Comparison of ENCODE assay signal across 13 cellular contexts in the genomic region with DNA sequence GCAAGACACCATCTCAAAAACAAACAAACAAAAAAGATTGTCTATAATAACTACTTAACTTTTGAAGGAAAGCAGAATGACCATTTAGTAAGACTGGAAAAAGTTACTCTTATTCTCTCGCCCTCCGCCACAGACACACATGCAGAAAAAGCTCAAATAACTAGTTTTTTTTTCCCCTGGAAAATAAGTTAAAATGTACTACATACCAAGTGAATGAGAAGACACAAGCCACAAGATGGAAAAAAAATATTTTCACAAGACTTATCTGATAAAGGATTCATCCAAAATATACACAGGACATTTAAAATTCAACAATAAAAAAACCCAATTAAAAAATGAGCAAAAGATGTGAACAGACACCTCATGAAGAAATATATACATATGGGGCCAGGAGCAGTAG. TPM values are rescaled to one million over a fixed set of nuclear protein-coding genes. Genes with fewer than 3 reads are reported as not detected.
DNase-seq lines count a peak whose midpoint lies in the region; TF ChIP-seq lines count a peak whose summit lies in the region.
"Had no signal": no experiment of that assay in that cellular context is flagged by ENCODE, and none has a peak within 500 bp of the region (broad histone marks: within the 10 kb centered on the region; RNA-seq: fewer than 3 reads in every experiment).

No MANE protein-coding gene starts in this region.

- no peak for TF ChIP-seq CTCF in left ventricle myocardium inferior (IDR thresholded peaks at IDR 0.05; ENCODE audit: borderline replicate concordance)
- no peak for TF ChIP-seq CTCF in right atrium auricular region (IDR thresholded peaks at IDR 0.05)
- no peak for TF ChIP-seq CTCF in ascending aorta (IDR thresholded peaks at IDR 0.05)
- TF ChIP-seq CTCF in foreskin fibroblast (IDR thresholded peaks at IDR 0.05; ENCODE audit: low read depth, low read length) = no peak
- no peak for TF ChIP-seq CTCF in thyroid gland (IDR thresholded peaks at IDR 0.05)

- H3K4me3 ChIP-seq in left ventricle myocardium inferior = no peak overlapping the region
- no peak overlapping the region for H3K4me3 ChIP-seq in right atrium auricular region
- no peak overlapping the region for H3K4me3 ChIP-seq in ascending aorta
- H3K4me3 ChIP-seq in foreskin fibroblast (ENCODE audit: low read depth in 1 of 2, low read length in 2 of 2) = no peak overlapping the region
- no peak overlapping the region for H3K4me3 ChIP-seq in thyroid gland (replicated peaks in 1 of 3)
- H3K4me3 ChIP-seq: hepatocyte, vagina had no signal

- intact Hi-C loops in left ventricle myocardium inferior (cut with micrococcal nuclease) = no loop called here
- intact Hi-C loops in ascending aorta (cut with DNase I) = no loop called here
- intact Hi-C loops in thyroid gland (cut with DNase I) = no loop called here

- peak overlapping the region; percentile 84 for H3K27ac ChIP-seq in left ventricle myocardium inferior (replicated peaks)
- peak overlapping the region in 1 of 2 donors; percentile 18 for H3K27ac ChIP-seq in right atrium auricular region
- H3K27ac ChIP-seq in ascending aorta = peak overlapping the region; percentile 51 to 59
- H3K27ac ChIP-seq in thyroid gland = peak overlapping the region; percentile 52 to 69 (median 65)
- H3K27ac ChIP-seq: hepatocyte, vagina had no signal

- DNase-seq in left ventricle myocardium inferior = no peak
- DNase-seq in right atrium auricular region (ENCODE audit: low spot score) = no peak
- no peak for DNase-seq in ascending aorta (ENCODE audit: low spot score in 2 of 2)
- DNase-seq in foreskin fibroblast = peak; percentile 20 to 48
- no peak for DNase-seq in thyroid gland
- DNase-seq in RPMI8226 = no peak
- no peak for DNase-seq in activated CD4-positive, CD25-positive, alpha-beta regulatory T cell (lab: John Stamatoyannopoulos, UW)
- no peak for DNase-seq in stimulated activated CD4-positive, alpha-beta T cell treated with anti-CD3 and anti-CD28 coated beads, Interleukin-4, amount 100 ng/mL, for 1 hour
- DNase-seq: activated CD8-positive, alpha-beta memory T cell treated with anti-CD3 and anti-CD28 coated beads for 24 hours; left cardiac atrium; stimulated activated CD4-positive, alpha-beta T cell treated with anti-CD3 and anti-CD28 coated beads, Interleukin-4, amount 100 ng/mL, for 4 hours had no signal

- H3K36me3 ChIP-seq in left ventricle myocardium inferior = no peaks in the 10 kb centered on the region
- no peaks in the 10 kb centered on the region for H3K36me3 ChIP-seq in right atrium auricular region
- no peaks in the 10 kb centered on the region for H3K36me3 ChIP-seq in ascending aorta
- H3K36me3 ChIP-seq in thyroid gland = no peaks in the 10 kb centered on the region
- H3K36me3 ChIP-seq: vagina had no signal

- H3K27me3 ChIP-seq in left ventricle myocardium inferior (ENCODE audit: low read depth) (no peaks in the 10 kb centered on the region), right atrium auricular region (no peaks in the 10 kb centered on the region), ascending aorta (no peaks in the 10 kb centered on the region), thyroid gland (no peaks in the 10 kb centered on the region)
- H3K27me3 ChIP-seq: hepatocyte, vagina had no signal

- WGBS in thyroid gland, 2 donors = 81 to 84% methylated on average over 2 of the region's 2 CpGs

- H3K9me3 ChIP-seq in left ventricle myocardium inferior (replicated peaks) (no peaks in the 10 kb centered on the region), right atrium auricular region (no peaks in the 10 kb centered on the region), ascending aorta (peaks cover 0 to 7% of the 10 kb centered on the region in 2 donors), thyroid gland (no peaks in the 10 kb centered on the region)
- H3K9me3 ChIP-seq: vagina had no signal

- TF ChIP-seq POLR2A in thyroid gland (IDR thresholded peaks at IDR 0.05) = no peak

- peaks cover 87% of the 10 kb centered on the region for H3K4me1 ChIP-seq in left ventricle myocardium inferior
- peaks cover 0 to 57% of the 10 kb centered on the region in 2 donors for H3K4me1 ChIP-seq in right atrium auricular region
- H3K4me1 ChIP-seq in ascending aorta = peaks cover 0 to 37% of the 10 kb centered on the region in 2 donors
- peaks cover 33 to 37% of the 10 kb centered on the region in 2 donors for H3K4me1 ChIP-seq in thyroid gland

RNA-seq across cellular contexts. Expression of a gene that starts 31.9 kb away (rescaled TPM):
- total RNA-seq in left ventricle myocardium inferior = 50.1 TPM
- total RNA-seq in right atrium auricular region = 10 to 100 TPM; 47.2 to 53.5 TPM
- 18.8 TPM for total RNA-seq in ascending aorta
- total RNA-seq in thyroid gland = 10 to 100 TPM; 68.1 to 98.9 (median 75.5) TPM

Comparison
In these comparisons a context has a peak if more than half of its experiments do, and no peak if none do; other contexts are left out.
1. DNase-seq: peak in foreskin fibroblast (2 of 2); none in left ventricle myocardium inferior (single experiment), right atrium auricular region (single experiment), ascending aorta (0 of 2), thyroid gland (0 of 2), RPMI8226 (single experiment), activated CD4-positive, CD25-positive, alpha-beta regulatory T cell (0 of 4) and stimulated activated CD4-positive, alpha-beta T cell treated with anti-CD3 and anti-CD28 coated beads, Interleukin-4, amount 100 ng/mL, for 1 hour (single experiment).